Comparison of ENCODE assay signal across 8 cellular contexts in genomic region chr15:41465822-41466421, GRCh38. TPM values are rescaled to one million over a fixed set of nuclear protein-coding genes. Genes with fewer than 3 reads are reported as not detected.
DNase-seq lines count a peak whose midpoint lies in the region; ATAC-seq and TF ChIP-seq lines count a peak whose summit lies in the region.

No MANE protein-coding gene starts in this region.

- H3K36me3 Mint-ChIP-seq in MCF 10A (ENCODE audit: insufficient read depth, unreplicated experiment), result peaks cover 87% of the 10 kb centered on the region

- CTCF ChIA-PET in MCF 10A (lab: Yijun Ruan, JAX), result interaction anchor here (0.6 to 4.3 kb wide), 28 partner anchors 8 to 833 kb away, joined by 3 to 21 read pairs (median 4); no protein-coding TSS in a partner anchor

- peak; percentile 99 for TF ChIP-seq CTCF in GM12872 (IDR thresholded peaks at IDR 0.05; ENCODE audit: insufficient read depth, low read depth, low read length)
- peak; percentile 93 for TF ChIP-seq CTCF in MCF 10A (IDR thresholded peaks at IDR 0.05; ENCODE audit: unreplicated experiment)

- H3K27ac Mint-ChIP-seq in MCF 10A (ENCODE audit: low read depth, unreplicated experiment), result no peak overlapping the region

- DNase-seq in CD1c-positive myeloid dendritic cell (ENCODE audit: extremely low spot score) (peak; percentile 58), NCI-H774 (lab: John Stamatoyannopoulos, UW) (peak; percentile 7), MCF 10A (ENCODE audit: unreplicated experiment) (peak; percentile 59), medulla oblongata (ENCODE audit: extremely low spot score) (peak; percentile 44)
- no peak for DNase-seq in activated CD8-positive, alpha-beta memory T cell treated with anti-CD3 and anti-CD28 coated beads, Interleukin-2, amount 50 U/mL, for 4 hours

- no peak overlapping the region for H3K4me3 Mint-ChIP-seq in MCF 10A (ENCODE audit: unreplicated experiment)

- intact Hi-C loops in MCF 10A (cut with micrococcal nuclease), result loop anchor here (1.0 to 5.0 kb wide), 4 partner anchors 91 to 341 kb away; partner anchors contain the start of gene TYRO3

- no peaks in the 10 kb centered on the region for H3K9me3 Mint-ChIP-seq in MCF 10A (ENCODE audit: unreplicated experiment)

- ATAC-seq in GM21360 (IDR thresholded peaks at IDR 0.05; ENCODE audit: unreplicated experiment), result no peak
- no peak for ATAC-seq in GM21619 (IDR thresholded peaks at IDR 0.05; ENCODE audit: unreplicated experiment)

- H3K4me1 Mint-ChIP-seq in MCF 10A (ENCODE audit: insufficient read depth, unreplicated experiment), result peaks cover 5% of the 10 kb centered on the region

- BruUV-seq in MCF 10A (replicated peaks; lab: Mats Ljungman, UMichigan), result no TSS peak

- no peaks in the 10 kb centered on the region for H3K27me3 Mint-ChIP-seq in MCF 10A (ENCODE audit: insufficient read depth, unreplicated experiment)

- POLR2A ChIA-PET in MCF 10A (lab: Yijun Ruan, JAX), result interaction anchor here (0.7 to 1.9 kb wide), 4 partner anchors 10 to 307 kb away, joined by 3 to 10 read pairs (median 4); no protein-coding TSS in a partner anchor

RNA-seq across cellular contexts. Expression of gene ITPKA, which starts 27.8 kb away (rescaled TPM):
- 13.5 and 23.4 TPM in 2 replicates for total RNA-seq in MCF 10A (2022)

RNA-seq across cellular contexts. Expression of gene LTK, which starts 47.7 kb away (rescaled TPM):
- total RNA-seq in MCF 10A (2022), result 0.17 TPM in 1 of 2 replicates, not detected in the other

RNA-seq across cellular contexts. Expression of gene RTF1, which starts 49.0 kb away (rescaled TPM):
- 30.2 and 30.6 TPM in 2 replicates for total RNA-seq in MCF 10A (2022)
